18 cellular contexts compared by ENCODE assay signal in the genomic region with DNA sequence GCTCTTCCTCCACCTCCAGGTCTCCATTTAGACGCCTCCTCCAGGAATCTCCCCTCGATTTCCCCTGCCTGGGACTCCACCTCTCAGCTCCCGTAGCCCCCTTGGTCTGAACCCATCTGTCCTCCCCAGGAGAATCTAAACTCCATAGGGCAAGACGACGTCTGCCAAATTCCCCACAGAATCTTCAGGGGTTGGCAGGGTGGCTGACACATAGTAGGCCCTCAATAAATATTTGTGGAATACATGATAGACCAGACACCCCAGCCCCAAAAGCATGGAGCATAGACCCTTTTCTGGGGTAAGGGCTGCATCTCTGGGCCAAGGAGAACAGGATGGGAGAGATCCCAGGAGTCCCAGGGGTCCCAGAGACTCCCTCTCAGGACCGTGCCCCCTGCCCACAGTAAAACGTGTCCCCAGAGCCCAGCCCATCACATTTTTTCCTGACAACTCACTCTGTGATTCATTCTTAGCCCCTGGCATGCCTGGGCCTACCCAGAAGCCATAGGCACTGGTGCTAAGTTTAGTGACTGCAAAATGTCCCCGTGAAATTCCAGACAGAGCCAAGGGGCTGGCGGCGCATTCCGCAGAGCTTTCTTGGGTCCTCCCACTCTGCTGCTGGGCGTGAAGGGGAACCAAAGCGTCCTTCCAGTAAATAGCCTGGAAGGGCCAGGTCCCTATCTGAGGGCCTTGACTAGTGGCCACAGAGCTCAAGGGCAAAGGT.
DNase-seq lines count a peak whose midpoint lies in the region; ATAC-seq, FAIRE-seq and TF ChIP-seq lines count a peak whose summit lies in the region.
"Had no signal": no experiment of that assay in that cellular context is flagged by ENCODE, and none has a peak within 500 bp of the region (broad histone marks: within the 10 kb centered on the region; RNA-seq: fewer than 3 reads in every experiment).

No MANE protein-coding gene starts in this region.

- H3K9me3 ChIP-seq in Caco-2, result no peaks in the 10 kb centered on the region
- H3K9me3 ChIP-seq in MG63, result no peaks in the 10 kb centered on the region
- H3K9me3 ChIP-seq in endothelial cell of umbilical vein (replicated peaks; ENCODE audit: control insufficient read depth, insufficient read depth, low read length), result no peaks in the 10 kb centered on the region
- H3K9me3 ChIP-seq in vagina, result no peaks in the 10 kb centered on the region
- H3K9me3 ChIP-seq: neutrophil had no signal

- intact Hi-C loops in Caco-2 (cut with micrococcal nuclease; ENCODE audit: unreplicated experiment) (no loop called here), endothelial cell of umbilical vein (cut with micrococcal nuclease) (no loop called here), vagina (cut with DNase I) (no loop called here)

- H3K4me3 ChIP-seq in Caco-2 (ENCODE audit: low read depth, low read length), result no peak overlapping the region
- no peak overlapping the region for H3K4me3 ChIP-seq in MG63
- H3K4me3 ChIP-seq in endothelial cell of umbilical vein (replicated peaks in 1 of 3; ENCODE audit: insufficient read depth in 1 of 3, low read depth in 1 of 3, low read length in 3 of 3), result no peak overlapping the region
- no peak overlapping the region for H3K4me3 ChIP-seq in vagina

- BruUV-seq in Caco-2 (replicated peaks; lab: Mats Ljungman, UMichigan) (no TSS peak), endothelial cell of umbilical vein (replicated peaks; lab: Mats Ljungman, UMichigan) (no TSS peak)

- peak overlapping the region; percentile 79 for H2AFZ ChIP-seq in endothelial cell of umbilical vein (ENCODE audit: low read depth, low read length)

- H3K36me3 Mint-ChIP-seq in Caco-2 (ENCODE audit: insufficient read depth, unreplicated experiment) (peaks cover 7% of the 10 kb centered on the region), nephron progenitor cell (ENCODE audit: low read depth) (peaks cover 5% of the 10 kb centered on the region)

- no peaks in the 10 kb centered on the region for H4K20me1 ChIP-seq in endothelial cell of umbilical vein (replicated peaks; ENCODE audit: control insufficient read depth, extremely low read depth, insufficient read depth, low read length)

- dilution Hi-C loops in endothelial cell of umbilical vein (cut with MboI; ENCODE audit: extremely low pct_ligation_motif_present, low sequenced_read_pairs), result no loop called here

- H3K4me1 ChIP-seq in Caco-2, result peaks cover 35% of the 10 kb centered on the region
- peaks cover 15% of the 10 kb centered on the region for H3K4me1 ChIP-seq in endothelial cell of umbilical vein (ENCODE audit: control insufficient read depth, extremely low read depth, insufficient read depth, low read length)
- H3K4me1 ChIP-seq in vagina, result no peaks in the 10 kb centered on the region

- no peak for TF ChIP-seq POLR2A in endothelial cell of umbilical vein (IDR thresholded peaks at IDR 0.05; ENCODE audit: low read depth, low read length)
- no peak for TF ChIP-seq POLR2A in vagina (IDR thresholded peaks at IDR 0.05)

- FAIRE-seq in endothelial cell of umbilical vein (lab: Jason Lieb, UNC), result no peak
- FAIRE-seq: frontal cortex had no signal

- POLR2A ChIA-PET in Caco-2 (lab: Charles Lee), result interaction anchor here (0.6 kb wide), 1 partner anchor 10 kb away, joined by 3 read pairs; no protein-coding TSS in a partner anchor
- POLR2A ChIA-PET in endothelial cell of umbilical vein (lab: Charles Lee), result no interaction called here

- H3K27me3 Mint-ChIP-seq in Caco-2 (ENCODE audit: insufficient read depth, unreplicated experiment), result no peaks in the 10 kb centered on the region
- peaks cover 7% of the 10 kb centered on the region for H3K27me3 Mint-ChIP-seq in nephron progenitor cell (ENCODE audit: low read depth, poor library complexity)

- H3K27ac ChIP-seq in endothelial cell of umbilical vein (ENCODE audit: insufficient read depth, low read depth, low read length) (no peak overlapping the region), vagina (no peak overlapping the region)
- H3K27ac ChIP-seq: neutrophil had no signal

- H3K27ac Mint-ChIP-seq in Caco-2 (ENCODE audit: unreplicated experiment) (peak overlapping the region; percentile 63), nephron progenitor cell (peak overlapping the region; percentile 66)
- H3K27ac Mint-ChIP-seq: activated naive CD8-positive, alpha-beta T cell treated with anti-CD3 and anti-CD28 coated beads, Interleukin-2, amount 50 U/mL, for 24 hours had no signal

- no peak overlapping the region for H3K9ac ChIP-seq in endothelial cell of umbilical vein (replicated peaks; ENCODE audit: extremely low read depth, insufficient read depth, low read length)

- CTCF ChIA-PET in Caco-2 (lab: Charles Lee), result no interaction called here
- CTCF ChIA-PET in endothelial cell of umbilical vein (lab: Charles Lee), result interaction anchor here (0.8 to 2.0 kb wide), 2 partner anchors 49 to 428 kb away, joined by 3 to 6 read pairs; no protein-coding TSS in a partner anchor

- H3K79me2 ChIP-seq in endothelial cell of umbilical vein (ENCODE audit: control insufficient read depth, insufficient read depth, low read length), result no peaks in the 10 kb centered on the region

- H3K36me3 ChIP-seq in Caco-2 (ENCODE audit: control insufficient read depth, insufficient read depth, low read length) (no peaks in the 10 kb centered on the region), MG63 (no peaks in the 10 kb centered on the region), endothelial cell of umbilical vein (ENCODE audit: control insufficient read depth in 2 of 2, extremely low read depth in 1 of 2, insufficient read depth in 2 of 2, low read length in 2 of 2) (no peaks in the 10 kb centered on the region), vagina (no peaks in the 10 kb centered on the region)
- H3K36me3 ChIP-seq: neutrophil had no signal

- no peaks in the 10 kb centered on the region for H3K9me1 ChIP-seq in endothelial cell of umbilical vein (replicated peaks; ENCODE audit: control insufficient read depth, extremely low read depth, insufficient read depth, low read length)

- no peak overlapping the region for H3K4me2 ChIP-seq in endothelial cell of umbilical vein (ENCODE audit: insufficient read depth, low read length)

- H3K27me3 ChIP-seq in Caco-2 (replicated peaks; ENCODE audit: control insufficient read depth, insufficient read depth, low read length) (no peaks in the 10 kb centered on the region), MG63 (no peaks in the 10 kb centered on the region), endothelial cell of umbilical vein (ENCODE audit: control insufficient read depth in 2 of 2, insufficient read depth in 2 of 2, low read length in 2 of 2) (no peaks in the 10 kb centered on the region), vagina (no peaks in the 10 kb centered on the region)
- H3K27me3 ChIP-seq: neutrophil had no signal

- H3K9me3 Mint-ChIP-seq in Caco-2 (ENCODE audit: unreplicated experiment) (peaks cover 9% of the 10 kb centered on the region), nephron progenitor cell (peaks cover 6% of the 10 kb centered on the region)

- H3K4me1 Mint-ChIP-seq in Caco-2 (ENCODE audit: low read depth, unreplicated experiment) (peaks cover 28% of the 10 kb centered on the region), nephron progenitor cell (peaks cover 44% of the 10 kb centered on the region)
- H3K4me1 Mint-ChIP-seq: activated naive CD8-positive, alpha-beta T cell treated with anti-CD3 and anti-CD28 coated beads, Interleukin-2, amount 50 U/mL, for 24 hours had no signal

- TF ChIP-seq CTCF in Caco-2 (IDR thresholded peaks at IDR 0.05; ENCODE audit: insufficient read depth in 1 of 2, low read depth in 1 of 2, low read length in 1 of 2, severe bottlenecking in 1 of 2, unreplicated experiment in 1 of 2), result no peak
- no peak for TF ChIP-seq CTCF in endothelial cell of umbilical vein (IDR thresholded peaks at IDR 0.05; ENCODE audit: extremely low read depth in 1 of 2, insufficient read depth in 1 of 2, low read depth in 1 of 2, low read length in 2 of 2)
- no peak for TF ChIP-seq CTCF in nephron progenitor cell (IDR thresholded peaks at IDR 0.05)
- TF ChIP-seq CTCF in vagina (IDR thresholded peaks at IDR 0.05), result no peak

- no peak overlapping the region for H3K4me3 Mint-ChIP-seq in Caco-2 (ENCODE audit: unreplicated experiment)
- no peak overlapping the region for H3K4me3 Mint-ChIP-seq in nephron progenitor cell
- H3K4me3 Mint-ChIP-seq: activated naive CD8-positive, alpha-beta T cell treated with anti-CD3 and anti-CD28 coated beads, Interleukin-2, amount 50 U/mL, for 24 hours had no signal

- peak in 1 of 2 experiments; percentile 55 for DNase-seq in Caco-2
- DNase-seq in MG63, result peak; percentile 11
- no peak for DNase-seq in endothelial cell of umbilical vein (ENCODE audit: low read depth, low spot score)
- no peak for DNase-seq in nephron progenitor cell
- no peak for DNase-seq in stimulated activated CD4-positive, alpha-beta T cell treated with anti-CD3 and anti-CD28 coated beads, Interleukin-4, amount 100 ng/mL, for 24 hours
- no peak for DNase-seq in KG1 (lab: John Stamatoyannopoulos, UW)
- DNase-seq in vagina (ENCODE audit: extremely low spot score in 2 of 2), result no peak
- DNase-seq: activated CD8-positive, alpha-beta memory T cell treated with anti-CD3 and anti-CD28 coated beads, Interleukin-2, amount 50 U/mL, for 4 hours; activated naive CD8-positive, alpha-beta T cell treated with anti-CD3 and anti-CD28 coated beads, Interleukin-2, amount 50 U/mL, for 24 hours; DND-41; H7; NCI-H187; SIG-M5; stimulated activated CD4-positive, alpha-beta T cell treated with anti-CD3 and anti-CD28 coated beads, Interleukin-15, amount 100 ng/mL, for 24 hours had no signal

- ATAC-seq in HG03342 (IDR thresholded peaks at IDR 0.05; ENCODE audit: unreplicated experiment), result no peak
- ATAC-seq: activated naive CD8-positive, alpha-beta T cell treated with anti-CD3 and anti-CD28 coated beads, Interleukin-2, amount 50 U/mL, for 24 hours; left lobe of liver had no signal

TF ChIP-seq in endothelial cell of umbilical vein, 7 proteins besides CTCF, POLR2A, EP300 and RAD21:
- no peak for TF ChIP-seq MYC (IDR thresholded peaks at IDR 0.05; ENCODE audit: low read depth, low read length)
- TF ChIP-seq EZH2 (IDR thresholded peaks at IDR 0.05; ENCODE audit: borderline replicate concordance, low read depth, low read length, severe bottlenecking), result no peak
- TF ChIP-seq, protein P1, sequence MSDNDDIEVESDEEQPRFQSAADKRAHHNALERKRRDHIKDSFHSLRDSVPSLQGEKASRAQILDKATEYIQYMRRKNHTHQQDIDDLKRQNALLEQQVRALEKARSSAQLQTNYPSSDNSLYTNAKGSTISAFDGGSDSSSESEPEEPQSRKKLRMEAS (IDR thresholded peaks at IDR 0.05; ENCODE audit: insufficient read depth, insufficient read length), result no peak
- no peak for TF ChIP-seq FOS (IDR thresholded peaks at IDR 0.05; ENCODE audit: borderline replicate concordance, insufficient read depth, low read length)
